7 cellular contexts compared by ENCODE assay signal in the genomic region with DNA sequence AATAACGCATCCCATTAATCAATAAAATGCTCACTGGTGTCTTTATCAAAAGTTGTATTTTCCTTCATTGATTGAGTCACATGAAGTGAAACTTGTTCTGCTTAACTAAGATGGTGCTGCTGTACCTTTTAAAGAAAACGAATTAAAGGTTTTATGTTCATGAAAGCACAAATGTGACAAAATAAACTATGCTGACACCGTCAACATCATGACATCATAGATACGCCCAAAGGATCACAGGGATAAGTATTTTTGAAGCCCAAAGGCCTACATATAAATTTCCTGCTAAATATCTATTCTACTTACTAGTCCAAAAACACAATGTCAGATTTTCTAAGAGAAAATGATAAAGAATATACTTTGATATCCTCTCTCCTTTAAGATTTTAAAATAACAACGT.
"Had no signal": no experiment of that assay in that cellular context is flagged by ENCODE, and none has a peak within 500 bp of the region (broad histone marks: within the 10 kb centered on the region; RNA-seq: fewer than 3 reads in every experiment).

No MANE protein-coding gene starts in this region.

- H3K27ac Mint-ChIP-seq: IgD-negative memory B cell had no signal

- H3K27me3 Mint-ChIP-seq: IgD-negative memory B cell had no signal

- H3K27ac ChIP-seq: HL-60 had no signal

- DNase-seq: IMR-90, KBM-7, KG1 had no signal

- FAIRE-seq: HTR-8/SVneo, K562 had no signal

- H3K9me3 Mint-ChIP-seq: IgD-negative memory B cell had no signal

- H3K4me3 Mint-ChIP-seq: IgD-negative memory B cell had no signal

- ATAC-seq: K562 had no signal

- H3K4me3 ChIP-seq: K562 had no signal
